10 cellular contexts compared by ENCODE assay signal in the genomic region with DNA sequence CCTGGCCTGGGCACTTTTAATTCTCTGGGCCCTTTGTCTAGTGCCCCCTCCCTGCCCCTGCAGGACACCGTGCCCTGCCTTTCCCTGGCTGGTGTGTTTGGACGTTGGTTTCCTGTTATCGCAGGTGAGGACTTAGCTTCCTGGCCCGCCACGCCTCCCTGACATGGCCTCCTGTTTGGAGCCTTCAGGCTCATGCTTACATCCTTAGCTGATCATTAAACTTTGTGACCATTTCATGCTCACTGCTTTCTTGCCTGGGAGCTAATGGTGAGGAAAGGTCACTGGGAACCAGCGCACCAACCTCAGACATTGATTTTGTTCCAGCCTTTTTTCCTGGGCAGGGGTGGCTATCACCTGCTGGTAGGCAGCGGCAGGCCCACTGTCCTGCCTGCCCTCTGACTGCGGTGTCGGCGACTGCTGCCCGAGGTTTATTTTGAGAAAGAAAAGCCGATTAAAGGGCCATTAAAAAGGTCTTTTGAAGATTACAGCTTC. TPM values are rescaled to one million over a fixed set of nuclear protein-coding genes. Genes with fewer than 3 reads are reported as not detected.
A peak's percentile ranks its signal among the peaks of the same experiment; 100 is the strongest.
DNase-seq lines count a peak whose midpoint lies in the region; ATAC-seq and TF ChIP-seq lines count a peak whose summit lies in the region.
"Had no signal": no experiment of that assay in that cellular context is flagged by ENCODE, and none has a peak within 500 bp of the region (broad histone marks: within the 10 kb centered on the region; RNA-seq: fewer than 3 reads in every experiment).

No MANE protein-coding gene starts in this region.

- H3K4me3 ChIP-seq in DOHH2 (ENCODE audit: low read length): no peak overlapping the region
- H3K4me3 ChIP-seq in mucosa of stomach (ENCODE audit: low read length): no peak overlapping the region
- no peak overlapping the region for H3K4me3 ChIP-seq in lower lobe of right lung
- H3K4me3 ChIP-seq: upper lobe of right lung had no signal

- no peaks in the 10 kb centered on the region for H3K27me3 ChIP-seq in DOHH2 (ENCODE audit: control insufficient read depth, low read length)
- no peaks in the 10 kb centered on the region for H3K27me3 ChIP-seq in mucosa of stomach (ENCODE audit: control insufficient read depth, insufficient read depth, low read length)
- H3K27me3 ChIP-seq in lower lobe of right lung (ENCODE audit: low read depth): no peaks in the 10 kb centered on the region
- H3K27me3 ChIP-seq: upper lobe of right lung had no signal

- peaks cover 42% of the 10 kb centered on the region for H3K4me1 Mint-ChIP-seq in activated CD8-positive, alpha-beta T cell treated with anti-CD3 and anti-CD28 coated beads for 36 hours (ENCODE audit: low read depth)

- H3K9me3 Mint-ChIP-seq in activated CD8-positive, alpha-beta T cell treated with anti-CD3 and anti-CD28 coated beads for 36 hours: no peaks in the 10 kb centered on the region

- no peak overlapping the region for H3K27ac ChIP-seq in DOHH2 (ENCODE audit: low read depth, low read length)
- no peak overlapping the region for H3K27ac ChIP-seq in lower lobe of right lung
- H3K27ac ChIP-seq: upper lobe of right lung had no signal

- peaks cover 72% of the 10 kb centered on the region for H3K36me3 ChIP-seq in DOHH2 (ENCODE audit: control insufficient read depth, low read length)
- peaks cover 16% of the 10 kb centered on the region for H3K36me3 ChIP-seq in mucosa of stomach (ENCODE audit: control insufficient read depth, insufficient read depth, low read length)
- H3K36me3 ChIP-seq in lower lobe of right lung: peaks cover 12% of the 10 kb centered on the region

- H3K4me3 Mint-ChIP-seq in activated CD8-positive, alpha-beta T cell treated with anti-CD3 and anti-CD28 coated beads for 36 hours: peak overlapping the region; percentile 33

- H3K4me2 ChIP-seq in DOHH2 (ENCODE audit: low read length): peak overlapping the region; percentile 27; the same call in 1 of the 2 replicates

- H4K20me1 ChIP-seq in DOHH2 (ENCODE audit: control insufficient read depth, insufficient read depth, low read depth, low read length): peaks cover 30% of the 10 kb centered on the region; the same call in 1 of the 2 replicates

- no peak for DNase-seq in activated CD8-positive, alpha-beta T cell treated with anti-CD3 and anti-CD28 coated beads for 36 hours
- no peak for DNase-seq in SW480 (ENCODE audit: low spot score)
- no peak for DNase-seq in lower lobe of right lung
- DNase-seq: islet precursor cell, MM.1S, upper lobe of right lung had no signal

- TF ChIP-seq CTCF in DOHH2 (IDR thresholded peaks at IDR 0.05; ENCODE audit: low read depth, low read length, poor library complexity, severe bottlenecking) (no peak), lower lobe of right lung (IDR thresholded peaks at IDR 0.05) (no peak)
- TF ChIP-seq CTCF in activated CD8-positive, alpha-beta T cell treated with anti-CD3 and anti-CD28 coated beads for 36 hours (IDR thresholded peaks at IDR 0.05): no peak

- H3K9me3 ChIP-seq in DOHH2 (ENCODE audit: control insufficient read depth, insufficient read depth, low read length) (no peaks in the 10 kb centered on the region), mucosa of stomach (ENCODE audit: control insufficient read depth, low read length) (no peaks in the 10 kb centered on the region), lower lobe of right lung (no peaks in the 10 kb centered on the region)
- H3K9me3 ChIP-seq: upper lobe of right lung had no signal

- peaks cover 13% of the 10 kb centered on the region for H3K36me3 Mint-ChIP-seq in activated CD8-positive, alpha-beta T cell treated with anti-CD3 and anti-CD28 coated beads for 36 hours (ENCODE audit: low read depth)

- H3K27ac Mint-ChIP-seq in activated CD8-positive, alpha-beta T cell treated with anti-CD3 and anti-CD28 coated beads for 36 hours: peak overlapping the region; percentile 49

- CTCF ChIA-PET in activated CD8-positive, alpha-beta T cell treated with anti-CD3 and anti-CD28 coated beads for 36 hours (lab: Charles Lee): interaction anchor here (1.2 kb wide), 1 partner anchor 290 kb away, joined by 3 read pairs; no protein-coding TSS in a partner anchor

- no peaks in the 10 kb centered on the region for H3K9me2 ChIP-seq in DOHH2 (replicated peaks; ENCODE audit: control insufficient read depth, low read length)

- no peak for ATAC-seq in activated CD8-positive, alpha-beta T cell treated with anti-CD3 and anti-CD28 coated beads for 36 hours
- no peak for ATAC-seq in GM18868 (IDR thresholded peaks at IDR 0.05; ENCODE audit: unreplicated experiment)
- ATAC-seq in lower lobe of right lung: no peak
- ATAC-seq: upper lobe of right lung had no signal

- peaks cover 74% of the 10 kb centered on the region for H3K79me2 ChIP-seq in DOHH2 (ENCODE audit: control insufficient read depth, low read length)

- intact Hi-C loops in activated CD8-positive, alpha-beta T cell treated with anti-CD3 and anti-CD28 coated beads for 36 hours (cut with micrococcal nuclease): no loop called here
- intact Hi-C loops in lower lobe of right lung (cut with DNase I): no loop called here

- H3F3A ChIP-seq in DOHH2 (ENCODE audit: control insufficient read depth, insufficient read depth): peaks cover 4% of the 10 kb centered on the region

- H3K4me1 ChIP-seq in DOHH2 (ENCODE audit: control insufficient read depth, low read length) (peaks cover 51% of the 10 kb centered on the region), mucosa of stomach (ENCODE audit: control insufficient read depth, insufficient read depth, low read length) (peaks cover 59% of the 10 kb centered on the region), lower lobe of right lung (peaks cover 58% of the 10 kb centered on the region)

- H3K27me3 Mint-ChIP-seq in activated CD8-positive, alpha-beta T cell treated with anti-CD3 and anti-CD28 coated beads for 36 hours: no peaks in the 10 kb centered on the region

- POLR2A ChIA-PET in activated CD8-positive, alpha-beta T cell treated with anti-CD3 and anti-CD28 coated beads for 36 hours (lab: Charles Lee): interaction anchor here (1.1 kb wide), 1 partner anchor 12 kb away, joined by 3 read pairs; no protein-coding TSS in a partner anchor

- peak overlapping the region; percentile 19 for H3K9ac ChIP-seq in mucosa of stomach (ENCODE audit: low read length)

RNA-seq across cellular contexts. Expression of gene PFKL, which starts 3.7 kb away (rescaled TPM):
- 100 to 1,000 TPM; 188 to 200 TPM for total RNA-seq in activated CD8-positive, alpha-beta T cell treated with anti-CD3 and anti-CD28 coated beads for 36 hours
- total RNA-seq in lower lobe of right lung: 106 TPM

RNA-seq across cellular contexts. Expression of gene AIRE, which starts 17.9 kb away (rescaled TPM):
- total RNA-seq in activated CD8-positive, alpha-beta T cell treated with anti-CD3 and anti-CD28 coated beads for 36 hours: not detected
- not detected for total RNA-seq in lower lobe of right lung
- total RNA-seq: upper lobe of right lung had no signal

RNA-seq across cellular contexts. Expression of gene CFAP410, which starts 35.7 kb away (rescaled TPM):
- total RNA-seq in activated CD8-positive, alpha-beta T cell treated with anti-CD3 and anti-CD28 coated beads for 36 hours: 10 to 100 TPM; 17.2 TPM
- total RNA-seq in lower lobe of right lung: 20.3 TPM

RNA-seq across cellular contexts. Expression of gene DNMT3L, which starts 41.8 kb away (rescaled TPM):
- not detected for total RNA-seq in activated CD8-positive, alpha-beta T cell treated with anti-CD3 and anti-CD28 coated beads for 36 hours
- total RNA-seq in lower lobe of right lung: not detected
- total RNA-seq: endothelial cell of umbilical vein, upper lobe of right lung had no signal

RNA-seq across cellular contexts. Expression of gene TRPM2, which starts 49.9 kb away (rescaled TPM):
- total RNA-seq in activated CD8-positive, alpha-beta T cell treated with anti-CD3 and anti-CD28 coated beads for 36 hours: 1 to 10 TPM; 2.6 to 3.7 TPM
- total RNA-seq in lower lobe of right lung: 17.9 TPM
- total RNA-seq: endothelial cell of umbilical vein had no signal
